ENCODE assay signal across 8 cellular contexts in genomic region chr10:34815174-34816066, GRCh38. TPM values are rescaled to one million over a fixed set of nuclear protein-coding genes. Genes with fewer than 3 reads are reported as not detected.
DNase-seq lines count a peak whose midpoint lies in the region; ATAC-seq and TF ChIP-seq lines count a peak whose summit lies in the region.

Gene PARD3 (minus strand): TSS chr10:34815296. CDS start chr10:34814995, 301 bp downstream.

- H3K9me3 ChIP-seq in adrenal gland (replicated peaks in 1 of 3) (no peaks in the 10 kb centered on the region), heart right ventricle (no peaks in the 10 kb centered on the region)

- no peaks in the 10 kb centered on the region for H3K36me3 ChIP-seq in adrenal gland (replicated peaks in 1 of 2)
- H3K36me3 ChIP-seq in heart right ventricle, result no peaks in the 10 kb centered on the region

- DNase-seq in ELR (ENCODE audit: low read depth) (peak; percentile 74), NCI-H1930 (lab: John Stamatoyannopoulos, UW) (peak; percentile 4 to 12), adrenal gland (peak; percentile 67 to 81 (median 74)), heart right ventricle (peak; percentile 58 to 77), posterior vena cava (ENCODE audit: low spot score) (no peak), NCI-H187 (lab: John Stamatoyannopoulos, UW) (no peak)

- TF ChIP-seq POLR2A in adrenal gland (IDR thresholded peaks at IDR 0.05), result peak in 1 of 2 donors; percentile 23

- ATAC-seq in GM21786 (IDR thresholded peaks at IDR 0.05; ENCODE audit: unreplicated experiment), result peak; percentile 50
- peak; percentile 68 to 87 (median 78) for ATAC-seq in heart right ventricle
- no peak for ATAC-seq in GM21576 (IDR thresholded peaks at IDR 0.05; ENCODE audit: unreplicated experiment)

- WGBS in adrenal gland, 4 donors, result 0 to 1% (median 0%) methylated on average over 12 to 71 of the region's 84 CpGs
- 1% methylated on average over 20 to 69 of the region's 84 CpGs for WGBS in heart right ventricle, 2 donors

- H3K27ac ChIP-seq in adrenal gland (peak within 1 kb of the TSS in 4 of 5 donors; percentile 65 to 93 (median 78)), heart right ventricle (peak within 1 kb of the TSS; percentile 68 to 91 (median 85))

- intact Hi-C loops in adrenal gland (cut with DNase I), result loop anchor here in 1 of 2 donors (10.0 kb wide), 2 partner anchors 91 to 151 kb away; no protein-coding TSS in a partner anchor
- intact Hi-C loops in heart right ventricle (cut with DNase I), result loop anchor here in 9 of 10 donors (2.0 to 10.0 kb wide), 8 partner anchors 88 to 151 kb away; no protein-coding TSS in a partner anchor
- intact Hi-C loops in posterior vena cava (cut with DNase I), result loop anchor here in 1 of 2 donors (10.0 kb wide), 1 partner anchor 151 kb away; no protein-coding TSS in a partner anchor

- no peak for TF ChIP-seq CTCF in adrenal gland (IDR thresholded peaks at IDR 0.05)
- no peak for TF ChIP-seq CTCF in heart right ventricle (IDR thresholded peaks at IDR 0.05)

- H3K4me3 ChIP-seq in adrenal gland (peak within 1 kb of the TSS; percentile 53 to 81 (median 70)), heart right ventricle (peak within 1 kb of the TSS; percentile 56 to 97 (median 80))

- H3K27me3 ChIP-seq in adrenal gland (no peaks in the 10 kb centered on the region), heart right ventricle (peaks cover 0 to 56% (median 3%) of the 10 kb centered on the region in 7 donors)

- H3K4me1 ChIP-seq in adrenal gland (replicated peaks in 1 of 2), result peaks cover 3 to 40% of the 10 kb centered on the region in 2 donors
- peaks cover 2 to 46% (median 36%) of the 10 kb centered on the region in 9 donors for H3K4me1 ChIP-seq in heart right ventricle

RNA-seq across cellular contexts. Expression of gene PARD3, which starts in this region (rescaled TPM):
- 10 to 100 TPM; 32.8 to 81.1 (median 47.3) TPM for total RNA-seq in adrenal gland
- 10 to 100 TPM; 17.0 to 93.8 (median 41.6) TPM for polyA plus RNA-seq in adrenal gland
- total RNA-seq in heart right ventricle, result 10 to 100 TPM; 28.8 to 41.8 (median 34.2) TPM
- 10 to 100 TPM; 19.7 to 37.6 TPM for polyA plus RNA-seq in heart right ventricle
- total RNA-seq in posterior vena cava, result 10 to 100 TPM; 28.8 to 30.6 TPM

Comparison
In these comparisons a context has a peak if more than half of its experiments do, and no peak if none do; other contexts are left out.
1. DNase-seq: peak in ELR (single experiment), NCI-H1930 (2 of 2), adrenal gland (7 of 7) and heart right ventricle (2 of 2); none in posterior vena cava (single experiment) and NCI-H187 (0 of 2).